Comparison of ENCODE assay signal across 20 cellular contexts in genomic region chr7:156725074-156725473, GRCh38.
DNase-seq lines count a peak whose midpoint lies in the region; ATAC-seq and TF ChIP-seq lines count a peak whose summit lies in the region.
"Had no signal": no experiment of that assay in that cellular context is flagged by ENCODE, and none has a peak within 500 bp of the region (broad histone marks: within the 10 kb centered on the region; RNA-seq: fewer than 3 reads in every experiment).

No MANE protein-coding gene starts in this region.

- POLR2A ChIA-PET in GM10248 (lab: Yijun Ruan, JAX), result no interaction called here

- H3K9me3 ChIP-seq in right lobe of liver, result no peaks in the 10 kb centered on the region

- H3K4me1 Mint-ChIP-seq in endothelial cell (ENCODE audit: unreplicated experiment), result peaks cover 18% of the 10 kb centered on the region
- H3K4me1 Mint-ChIP-seq: activated naive CD4-positive, alpha-beta T cell treated with anti-CD3 and anti-CD28 coated beads, Interleukin-2, amount 10 ng/mL, durations not matched to agents 7 days and 5 days had no signal

- no peak for TF ChIP-seq POLR2A in right lobe of liver (IDR thresholded peaks at IDR 0.05)

- H3K36me3 Mint-ChIP-seq in endothelial cell (ENCODE audit: low read depth, unreplicated experiment), result peaks cover 4% of the 10 kb centered on the region

- 17% methylated on average over 5 of the region's 5 CpGs for WGBS in right lobe of liver (ENCODE audit: insufficient coverage, low coverage, low lambda C conversion rate, missing lambda C conversion rate)

- H3K4me3 Mint-ChIP-seq in endothelial cell (ENCODE audit: unreplicated experiment), result no peak overlapping the region
- H3K4me3 Mint-ChIP-seq: activated naive CD4-positive, alpha-beta T cell treated with anti-CD3 and anti-CD28 coated beads, Interleukin-2, amount 10 ng/mL, durations not matched to agents 7 days and 5 days; brain; CD8-positive, alpha-beta T cell; naive thymus-derived CD8-positive, alpha-beta T cell had no signal

- peak overlapping the region; percentile 39 for H3K27ac Mint-ChIP-seq in endothelial cell (ENCODE audit: unreplicated experiment)
- H3K27ac Mint-ChIP-seq: activated naive CD4-positive, alpha-beta T cell treated with anti-CD3 and anti-CD28 coated beads, Interleukin-2, amount 10 ng/mL, durations not matched to agents 7 days and 5 days; brain; CD8-positive, alpha-beta T cell; naive thymus-derived CD8-positive, alpha-beta T cell had no signal

- H3K9me3 Mint-ChIP-seq in endothelial cell (ENCODE audit: unreplicated experiment), result no peaks in the 10 kb centered on the region
- H3K9me3 Mint-ChIP-seq: activated naive CD4-positive, alpha-beta T cell treated with anti-CD3 and anti-CD28 coated beads, Interleukin-2, amount 10 ng/mL, durations not matched to agents 7 days and 5 days; CD8-positive, alpha-beta T cell; naive thymus-derived CD8-positive, alpha-beta T cell had no signal

- peak; percentile 87 for DNase-seq in NCI-H69 (lab: John Stamatoyannopoulos, UW)
- DNase-seq in endothelial cell (ENCODE audit: low spot score), result no peak
- DNase-seq in right lobe of liver, result peak in 1 of 3 donors; percentile 58
- DNase-seq in NCI-H748 treated with DMSO at 0.1 percent for 48 hours (lab: John Stamatoyannopoulos, UW), result no peak
- DNase-seq in MV-4-11 (lab: John Stamatoyannopoulos, UW), result no peak
- no peak for DNase-seq in GM10248 (ENCODE audit: extremely low spot score)
- DNase-seq: activated CD4-positive, alpha-beta T cell treated with anti-CD3 and anti-CD28 coated beads, Interleukin-2, amount 50 U/mL, for 4 hours; activated naive CD4-positive, alpha-beta T cell treated with anti-CD3 and anti-CD28 coated beads, Interleukin-2, amount 10 ng/mL, durations not matched to agents 7 days and 5 days; CD8-positive, alpha-beta T cell; DMS79; GM23248; naive thymus-derived CD8-positive, alpha-beta T cell; NCI-H1105; NK-92 treated with Interleukin-12 subunit alpha and Interleukin-12 subunit beta, amount 100 ng/mL, for 24 hours; stimulated activated CD4-positive, alpha-beta T cell treated with anti-CD3 and anti-CD28 coated beads, Interleukin-15, amount 100 ng/mL, for 24 hours; stimulated activated naive CD8-positive, alpha-beta T cell treated with anti-CD3 and anti-CD28 coated beads, Interleukin-15, Interleukin-2, amounts not matched to agents 100 U/mL and 50 U/mL, for 24 hours had no signal

- TF ChIP-seq CTCF in 22Rv1 (IDR thresholded peaks at IDR 0.05) (no peak), endothelial cell (IDR thresholded peaks at IDR 0.05; ENCODE audit: unreplicated experiment) (no peak), right lobe of liver (IDR thresholded peaks at IDR 0.05) (no peak), GM10248 (IDR thresholded peaks at IDR 0.05; ENCODE audit: control extremely low read depth, extremely low read depth, low read depth, missing control alignments) (no peak)

- peaks cover 4% of the 10 kb centered on the region for H3K27me3 Mint-ChIP-seq in endothelial cell (ENCODE audit: unreplicated experiment)
- H3K27me3 Mint-ChIP-seq: activated naive CD4-positive, alpha-beta T cell treated with anti-CD3 and anti-CD28 coated beads, Interleukin-2, amount 10 ng/mL, durations not matched to agents 7 days and 5 days; brain; naive thymus-derived CD8-positive, alpha-beta T cell had no signal

- H3K36me3 ChIP-seq in right lobe of liver, result no peaks in the 10 kb centered on the region

- intact Hi-C loops in right lobe of liver (cut with DNase I), result no loop called here

- H3K27me3 ChIP-seq in right lobe of liver, result no peaks in the 10 kb centered on the region

- no peak overlapping the region for H3K4me3 ChIP-seq in right lobe of liver
- H3K4me3 ChIP-seq: GM23248 had no signal

- CTCF ChIA-PET in GM10248 (lab: Yijun Ruan, JAX), result interaction anchor here (0.7 to 1.5 kb wide), 4 partner anchors 11 to 54 kb away, joined by 3 to 5 read pairs (median 4); no protein-coding TSS in a partner anchor

- peaks cover 0 to 14% (median 0%) of the 10 kb centered on the region in 4 donors for H3K4me1 ChIP-seq in right lobe of liver

- peak overlapping the region; percentile 40 for H3K27ac ChIP-seq in 22Rv1
- H3K27ac ChIP-seq in right lobe of liver, result peak overlapping the region in 2 of 3 donors; percentile 14 to 32
- H3K27ac ChIP-seq: GM23248, RWPE1 had no signal

- ATAC-seq in right lobe of liver (peak; percentile 96 to 98 (median 98)), GM21825 (IDR thresholded peaks at IDR 0.05; ENCODE audit: unreplicated experiment) (no peak)
- ATAC-seq: CD8-positive, alpha-beta T cell; naive thymus-derived CD8-positive, alpha-beta T cell; stimulated activated naive CD8-positive, alpha-beta T cell treated with anti-CD3 and anti-CD28 coated beads, Interleukin-15, Interleukin-2, amounts not matched to agents 100 U/mL and 50 U/mL, for 24 hours had no signal
